Comparison of ENCODE assay signal across 9 cellular contexts in genomic region chr20:6178537-6178936, GRCh38. TPM values are rescaled to one million over a fixed set of nuclear protein-coding genes. Genes with fewer than 3 reads are reported as not detected.
A peak's percentile ranks its signal among the peaks of the same experiment; 100 is the strongest.
DNase-seq lines count a peak whose midpoint lies in the region; ATAC-seq, FAIRE-seq and TF ChIP-seq lines count a peak whose summit lies in the region.
"Had no signal": no experiment of that assay in that cellular context is flagged by ENCODE, and none has a peak within 500 bp of the region (broad histone marks: within the 10 kb centered on the region; RNA-seq: fewer than 3 reads in every experiment).

No MANE protein-coding gene starts in this region.

- TF ChIP-seq POLR2A in A549 (IDR thresholded peaks at IDR 0.05; ENCODE audit: low read length) (no peak), suprapubic skin (IDR thresholded peaks at IDR 0.05) (no peak)

- ATAC-seq in A549 = peak in 1 of 2 experiments; percentile 59; a peak in 2 of 6 replicates

- no peaks in the 10 kb centered on the region for H3K4me1 ChIP-seq in A549
- no peaks in the 10 kb centered on the region for H3K4me1 ChIP-seq in NT2/D1 (ENCODE audit: insufficient read depth, insufficient read length)
- H3K4me1 ChIP-seq in suprapubic skin = no peaks in the 10 kb centered on the region
- H3K4me1 ChIP-seq in tibial artery = no peaks in the 10 kb centered on the region

- intact Hi-C loops in tibial artery (cut with DNase I; ENCODE audit: low total_unique reads) = loop anchor here (10.0 kb wide), 1 partner anchor 1106 kb away; no protein-coding TSS in a partner anchor

- H3K36me3 ChIP-seq in NT2/D1 (ENCODE audit: insufficient read depth, insufficient read length, low read length) = no peaks in the 10 kb centered on the region
- no peaks in the 10 kb centered on the region for H3K36me3 ChIP-seq in suprapubic skin
- no peaks in the 10 kb centered on the region for H3K36me3 ChIP-seq in tibial artery

- TF ChIP-seq EP300 in A549 (IDR thresholded peaks at IDR 0.05) (no peak), suprapubic skin (IDR thresholded peaks at IDR 0.05) (no peak)

- peak; percentile 88 for FAIRE-seq in A549 (lab: Jason Lieb, UNC)
- FAIRE-seq in urothelium cell line (lab: Jason Lieb, UNC) = no peak
- FAIRE-seq: GM18507 had no signal

- no peak overlapping the region for H3K4me2 ChIP-seq in A549

- peak in 1 of 2 experiments; percentile 38 for DNase-seq in A549 (ENCODE audit: low read depth in 1 of 2, low spot score in 1 of 2)
- peak; percentile 25 for DNase-seq in HCEC 1CT
- peak; percentile 39 for DNase-seq in NT2/D1 (ENCODE audit: low read depth, low spot score)
- peak; percentile 61 for DNase-seq in fibroblast of peridontal ligament (ENCODE audit: extremely low read depth)
- DNase-seq in urothelium cell line (ENCODE audit: low spot score) = peak; percentile 20
- no peak for DNase-seq in suprapubic skin (ENCODE audit: low spot score in 2 of 2)
- DNase-seq in tibial artery = no peak
- no peak for DNase-seq in stimulated activated CD4-positive, alpha-beta T cell treated with anti-CD3 and anti-CD28 coated beads, Interleukin-4, amount 100 ng/mL, for 1 hour

- POLR2A ChIA-PET in A549 (lab: Yijun Ruan, JAX) = no interaction called here

- H3K9me3 ChIP-seq in A549 (no peaks in the 10 kb centered on the region), NT2/D1 (ENCODE audit: insufficient read depth, low read length) (no peaks in the 10 kb centered on the region), suprapubic skin (no peaks in the 10 kb centered on the region), tibial artery (no peaks in the 10 kb centered on the region)

- WGBS in A549 (ENCODE audit: missing lambda C conversion rate) = 0% methylated on average over 3 of the region's 3 CpGs
- 7% methylated on average over 3 of the region's 3 CpGs for WGBS in suprapubic skin

- CTCF ChIA-PET in A549 (lab: Yijun Ruan, JAX) = interaction anchor here (0.6 to 1.9 kb wide), 3 partner anchors 9 to 650 kb away, joined by 3 to 7 read pairs (median 4); no protein-coding TSS in a partner anchor

- TF ChIP-seq RAD21 in A549 (conservative IDR thresholded peaks at IDR 0.05 in 1 of 2, IDR thresholded peaks at IDR 0.05 in 1 of 2) = peak; percentile 70 to 74

- no peak overlapping the region for H3K9ac ChIP-seq in NT2/D1 (ENCODE audit: insufficient read length, low read depth)

- H3K27me3 ChIP-seq in NT2/D1 (ENCODE audit: insufficient read depth, insufficient read length) (no peaks in the 10 kb centered on the region), suprapubic skin (no peaks in the 10 kb centered on the region), tibial artery (peaks cover 0 to 2% of the 10 kb centered on the region in 2 donors)

- peak; percentile 60 for TF ChIP-seq CTCF in A549 (IDR thresholded peaks at IDR 0.05)
- no peak for TF ChIP-seq CTCF in suprapubic skin (IDR thresholded peaks at IDR 0.05)
- TF ChIP-seq CTCF in tibial artery (IDR thresholded peaks at IDR 0.05) = peak in 1 of 2 experiments; percentile 39

- no peak overlapping the region for H3K4me3 ChIP-seq in A549
- H3K4me3 ChIP-seq in NT2/D1 (ENCODE audit: insufficient read length, low read depth) = no peak overlapping the region
- H3K4me3 ChIP-seq in suprapubic skin = no peak overlapping the region
- no peak overlapping the region for H3K4me3 ChIP-seq in tibial artery

- H3K27ac ChIP-seq in A549 (no peak overlapping the region), suprapubic skin (no peak overlapping the region), tibial artery (no peak overlapping the region)

TF ChIP-seq in A549, 52 proteins besides CTCF, POLR2A, EP300 and RAD21:
- TF ChIP-seq, protein P1, sequence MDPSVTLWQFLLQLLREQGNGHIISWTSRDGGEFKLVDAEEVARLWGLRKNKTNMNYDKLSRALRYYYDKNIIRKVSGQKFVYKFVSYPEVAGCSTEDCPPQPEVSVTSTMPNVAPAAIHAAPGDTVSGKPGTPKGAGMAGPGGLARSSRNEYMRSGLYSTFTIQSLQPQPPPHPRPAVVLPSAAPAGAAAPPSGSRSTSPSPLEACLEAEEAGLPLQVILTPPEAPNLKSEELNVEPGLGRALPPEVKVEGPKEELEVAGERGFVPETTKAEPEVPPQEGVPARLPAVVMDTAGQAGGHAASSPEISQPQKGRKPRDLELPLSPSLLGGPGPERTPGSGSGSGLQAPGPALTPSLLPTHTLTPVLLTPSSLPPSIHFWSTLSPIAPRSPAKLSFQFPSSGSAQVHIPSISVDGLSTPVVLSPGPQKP (IDR thresholded peaks at IDR 0.05; ENCODE audit: low read depth, low read length) = no peak
- peak; percentile 56 for TF ChIP-seq SMC3 (IDR thresholded peaks at IDR 0.05)

RNA-seq across cellular contexts. Expression of gene FERMT1, which starts 55.7 kb away (rescaled TPM):
- polyA plus RNA-seq in A549 (2011; rRNA removed) (19.1 and 22.5 TPM in 2 replicates), A549 (2017; fragmentation: RNase III; extraction: RNeasy Plus Mini Kit Qiagen cat#74134 plus additional on column Dnase treatment) (12.7 to 16.4 TPM (median 13.4 TPM) in 3 replicates)
- polyA plus RNA-seq in A549 (2012; cell fraction: cytosol; rRNA removed) = 7.8 and 9.7 TPM in 2 replicates
- polyA plus RNA-seq in A549 (2012; cell fraction: nucleus; rRNA removed) = 6.7 and 8.5 TPM in 2 replicates
- polyA minus RNA-seq in A549 (2011; rRNA and poly(A)+ RNA removed) = 11.2 and 15.5 TPM in 2 replicates
- total RNA-seq in suprapubic skin = 10 to 100 TPM; 32.9 to 53.4 (median 37.5) TPM

Comparison
In these comparisons a context has a peak if more than half of its experiments do, and no peak if none do; other contexts are left out.
1. DNase-seq: peak in HCEC 1CT (single experiment), NT2/D1 (single experiment), fibroblast of peridontal ligament (single experiment) and urothelium cell line (single experiment); none in suprapubic skin (0 of 2), tibial artery (0 of 2) and stimulated activated CD4-positive, alpha-beta T cell treated with anti-CD3 and anti-CD28 coated beads, Interleukin-4, amount 100 ng/mL, for 1 hour (single experiment).